Comparison of ENCODE assay signal across 15 cellular contexts in the genomic region with DNA sequence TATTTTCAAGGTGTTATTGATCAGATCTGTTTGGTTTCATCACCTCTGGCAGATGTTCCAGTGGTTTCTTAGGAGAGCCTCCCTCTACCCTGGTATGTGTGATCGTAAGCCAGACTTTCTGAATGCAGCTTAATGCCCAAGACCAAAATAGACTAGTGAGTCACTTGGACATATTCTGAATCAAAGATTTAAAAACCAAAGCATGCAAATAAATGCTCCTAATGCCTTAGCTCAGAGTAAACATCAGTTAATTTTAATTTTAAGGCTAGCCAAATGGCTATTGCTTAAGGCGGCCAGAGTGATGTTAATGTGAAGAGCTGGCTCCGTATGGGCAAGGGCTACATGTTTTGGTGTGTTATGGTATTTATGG. TPM values are rescaled to one million over a fixed set of nuclear protein-coding genes. Genes with fewer than 3 reads are reported as not detected.
DNase-seq lines count a peak whose midpoint lies in the region; ATAC-seq, FAIRE-seq and TF ChIP-seq lines count a peak whose summit lies in the region.
"Had no signal": no experiment of that assay in that cellular context is flagged by ENCODE, and none has a peak within 500 bp of the region (broad histone marks: within the 10 kb centered on the region; RNA-seq: fewer than 3 reads in every experiment).

No MANE protein-coding gene starts in this region.

- no peaks in the 10 kb centered on the region for H3K9me3 Mint-ChIP-seq in type B pancreatic cell
- H3K9me3 Mint-ChIP-seq: activated T-cell treated with anti-CD3 and anti-CD28 coated beads, Interleukin-2, amount 50 U/mL, for 72 hours; CD8-positive, alpha-beta memory T cell had no signal

- H3K9ac ChIP-seq in IMR-90 (ENCODE audit: low read depth, low read length) (no peak overlapping the region), keratinocyte (ENCODE audit: control insufficient read depth, extremely low read depth, insufficient read depth, low read length) (no peak overlapping the region)

- no peaks in the 10 kb centered on the region for H3K27me3 Mint-ChIP-seq in type B pancreatic cell
- H3K27me3 Mint-ChIP-seq: CD8-positive, alpha-beta memory T cell had no signal

- H2BK15ac ChIP-seq in IMR-90 (ENCODE audit: low read depth, low read length) = no peak overlapping the region

- TF ChIP-seq CTCF in IMR-90 (conservative IDR thresholded peaks at IDR 0.05; ENCODE audit: low read depth, low read length) (no peak), keratinocyte (optimal IDR thresholded peaks at IDR 0.05 in 1 of 3, IDR thresholded peaks at IDR 0.05 in 1 of 3, conservative IDR thresholded peaks at IDR 0.05 in 1 of 3; ENCODE audit: extremely low read depth in 1 of 3, insufficient read depth in 2 of 3, low read length in 3 of 3) (no peak), type B pancreatic cell (conservative IDR thresholded peaks at IDR 0.05) (no peak)

- WGBS in IMR-90 (ENCODE audit: extremely low coverage in 2 of 2, insufficient read length in 1 of 2), 2 experiments = 0% methylated on average over 1 of the region's 3 CpGs; no CpG with 5 or more reads in 1 of the 2 experiments

- no peak overlapping the region for H4K91ac ChIP-seq in IMR-90 (ENCODE audit: insufficient read depth, low read depth, low read length)

- FAIRE-seq in keratinocyte (lab: Jason Lieb, UNC) = peak; percentile 61

- no peak overlapping the region for H3K56ac ChIP-seq in IMR-90 (ENCODE audit: extremely low read depth, insufficient read depth, low read length)

- H4K8ac ChIP-seq in IMR-90 (ENCODE audit: low read depth in 2 of 2, low read length in 2 of 2) = no peak overlapping the region

- in situ Hi-C loops in IMR-90 (cut with MboI; ENCODE audit: low sequenced_read_pairs) = no loop called here

- H3K79me1 ChIP-seq in IMR-90 (ENCODE audit: low read depth in 1 of 2, low read length in 2 of 2) = no peaks in the 10 kb centered on the region

- H2BK20ac ChIP-seq in IMR-90 (ENCODE audit: low read depth, low read length) = no peak overlapping the region

- no peak overlapping the region for H2AK9ac ChIP-seq in IMR-90 (replicated peaks; ENCODE audit: low read depth, low read length, poor library complexity)

- no peak overlapping the region for H2BK5ac ChIP-seq in IMR-90 (ENCODE audit: low read depth, low read length, poor library complexity, severe bottlenecking)

- H2AK5ac ChIP-seq in IMR-90 (ENCODE audit: low read depth, low read length) = no peak overlapping the region

- no peak overlapping the region for H3K27ac ChIP-seq in IMR-90 (ENCODE audit: insufficient read depth, low read length)
- H3K27ac ChIP-seq in keratinocyte (ENCODE audit: control insufficient read depth, insufficient read depth, low read length) = no peak overlapping the region
- H3K27ac ChIP-seq: coronary artery, spleen had no signal

- peaks cover 15% of the 10 kb centered on the region for H3K4me1 Mint-ChIP-seq in type B pancreatic cell (ENCODE audit: unreplicated experiment)

- H4K20me1 ChIP-seq in IMR-90 (ENCODE audit: insufficient read depth, low read length) (no peaks in the 10 kb centered on the region), keratinocyte (ENCODE audit: control insufficient read depth, extremely low read depth, insufficient read depth, low read length) (no peaks in the 10 kb centered on the region)

- H3K79me2 ChIP-seq in keratinocyte (ENCODE audit: control insufficient read depth, insufficient read depth, low read length) = no peaks in the 10 kb centered on the region

- H4K5ac ChIP-seq in IMR-90 (ENCODE audit: low read depth, low read length) = no peak overlapping the region

- DNase-seq in IMR-90 (peak; percentile 72), dedifferentiated amniotic fluid mesenchymal stem cell (ENCODE audit: extremely low spot score) (peak; percentile 47), keratinocyte (ENCODE audit: low read depth, low spot score) (no peak), type B pancreatic cell (ENCODE audit: extremely low spot score, unreplicated experiment) (no peak), hypothalamus (lab: John Stamatoyannopoulos, UW) (no peak)
- DNase-seq: activated CD4-positive, alpha-beta T cell treated with anti-CD3 and anti-CD28 coated beads, Interleukin-2, amount 50 U/mL, for 48 hours; activated T-cell treated with anti-CD3 and anti-CD28 coated beads, Interleukin-2, amount 50 U/mL, for 72 hours; CD8-positive, alpha-beta memory T cell; mesendoderm; NCI-H1105; spleen; stimulated activated naive CD8-positive, alpha-beta T cell treated with anti-CD3 and anti-CD28 coated beads, Interleukin-15, Interleukin-2, amounts not matched to agents 100 U/mL and 50 U/mL, for 24 hours had no signal

- no peaks in the 10 kb centered on the region for H3K27me3 ChIP-seq in IMR-90 (ENCODE audit: control insufficient read depth, insufficient read depth, low read length)
- no peaks in the 10 kb centered on the region for H3K27me3 ChIP-seq in keratinocyte (ENCODE audit: control insufficient read depth, extremely low read depth, insufficient read depth, low read length)
- H3K27me3 ChIP-seq: spleen had no signal

- no peak for TF ChIP-seq RAD21 in IMR-90 (IDR thresholded peaks at IDR 0.05; ENCODE audit: low read length)

- no peak for TF ChIP-seq POLR2A in IMR-90 (IDR thresholded peaks at IDR 0.05; ENCODE audit: low read depth, low read length)

- H3K36me3 Mint-ChIP-seq in type B pancreatic cell = no peaks in the 10 kb centered on the region

- no TSS peak for BruUV-seq in IMR-90 (replicated peaks; lab: Mats Ljungman, UMichigan)

- no peak overlapping the region for H3K23ac ChIP-seq in IMR-90 (ENCODE audit: low read depth, low read length)

- H3K9me1 ChIP-seq in IMR-90 (ENCODE audit: insufficient read depth, low read length) = no peaks in the 10 kb centered on the region
- no peaks in the 10 kb centered on the region for H3K9me1 ChIP-seq in keratinocyte (ENCODE audit: control insufficient read depth, extremely low read depth, insufficient read depth, low read length)

- H3K4me3 ChIP-seq in IMR-90 (ENCODE audit: insufficient read depth, low read depth, low read length) (no peak overlapping the region), keratinocyte (ENCODE audit: control insufficient read depth in 2 of 3, extremely low read depth in 1 of 3, insufficient read depth in 2 of 3, low read depth in 1 of 3, low read length in 3 of 3) (no peak overlapping the region)
- H3K4me3 ChIP-seq: coronary artery, spleen had no signal

- no peaks in the 10 kb centered on the region for H3K9me3 ChIP-seq in IMR-90 (ENCODE audit: control insufficient read depth, insufficient read depth, low read length)
- no peaks in the 10 kb centered on the region for H3K9me3 ChIP-seq in keratinocyte (ENCODE audit: control insufficient read depth, low read depth, low read length)
- H3K9me3 ChIP-seq: spleen had no signal

- H2AFZ ChIP-seq in IMR-90 (replicated peaks; ENCODE audit: low read length, poor library complexity) (no peak overlapping the region), keratinocyte (ENCODE audit: control insufficient read depth, low read length) (peak overlapping the region; percentile 54)

- no peak overlapping the region for H3K18ac ChIP-seq in IMR-90 (ENCODE audit: low read depth, low read length)

- POLR2A ChIA-PET in IMR-90 (lab: Charles Lee; ENCODE audit: unreplicated experiment) = no interaction called here

- dilution Hi-C loops in IMR-90 (cut with HindIII; ENCODE audit: low sequenced_read_pairs, unreplicated experiment) (no loop called here), keratinocyte (cut with MboI; ENCODE audit: extremely low pct_ligation_motif_present, low sequenced_read_pairs) (no loop called here)

- peak overlapping the region; percentile 50 for H3K27ac Mint-ChIP-seq in type B pancreatic cell
- H3K27ac Mint-ChIP-seq: activated T-cell treated with anti-CD3 and anti-CD28 coated beads, Interleukin-2, amount 50 U/mL, for 72 hours had no signal

- no peak overlapping the region for H3K4ac ChIP-seq in IMR-90 (ENCODE audit: low read depth, low read length)

- CTCF ChIA-PET in IMR-90 (lab: Yijun Ruan, JAX) = no interaction called here

- no peaks in the 10 kb centered on the region for H3K36me3 ChIP-seq in IMR-90 (ENCODE audit: control insufficient read depth, insufficient read depth, low read length)
- H3K36me3 ChIP-seq in keratinocyte (ENCODE audit: control insufficient read depth in 2 of 2, extremely low read depth in 1 of 2, insufficient read depth in 2 of 2, low read length in 2 of 2) = no peaks in the 10 kb centered on the region
- H3K36me3 ChIP-seq: spleen had no signal

- H3K4me1 ChIP-seq in IMR-90 (ENCODE audit: control insufficient read depth, insufficient read depth, low read length) = peaks cover 3% of the 10 kb centered on the region; the same call in 1 of the 2 replicates
- peaks cover 9% of the 10 kb centered on the region for H3K4me1 ChIP-seq in keratinocyte (ENCODE audit: control insufficient read depth, extremely low read depth, insufficient read depth, low read length)
- H3K4me1 ChIP-seq: spleen had no signal

- intact Hi-C loops in IMR-90 (cut with micrococcal nuclease) = loop anchor here (5.0 kb wide), 1 partner anchor 56 kb away; no protein-coding TSS in a partner anchor

- H2BK120ac ChIP-seq in IMR-90 (ENCODE audit: low read depth, low read length) = no peak overlapping the region

- H3K4me2 ChIP-seq in IMR-90 (ENCODE audit: low read depth, low read length) (no peak overlapping the region; the same call in 1 of the 2 replicates), keratinocyte (ENCODE audit: control insufficient read depth, extremely low read depth, insufficient read depth, low read depth, low read length) (peak overlapping the region; percentile 25)

- ATAC-seq in IMR-90 (ENCODE audit: low read depth) (peak; percentile 90), HG03159 (IDR thresholded peaks at IDR 0.05; ENCODE audit: unreplicated experiment) (no peak), GM21737 (IDR thresholded peaks at IDR 0.05; ENCODE audit: unreplicated experiment) (no peak)
- ATAC-seq: activated T-cell treated with anti-CD3 and anti-CD28 coated beads, Interleukin-2, amount 50 U/mL, for 72 hours; stimulated activated naive CD8-positive, alpha-beta T cell treated with anti-CD3 and anti-CD28 coated beads, Interleukin-15, Interleukin-2, amounts not matched to agents 100 U/mL and 50 U/mL, for 24 hours had no signal

- H3K4me3 Mint-ChIP-seq in type B pancreatic cell = no peak overlapping the region
- H3K4me3 Mint-ChIP-seq: activated T-cell treated with anti-CD3 and anti-CD28 coated beads, Interleukin-2, amount 50 U/mL, for 72 hours; CD8-positive, alpha-beta memory T cell had no signal

- no peak overlapping the region for H3K14ac ChIP-seq in IMR-90 (replicated peaks; ENCODE audit: low read depth, low read length)

RNA-seq across cellular contexts. Expression of a gene that starts 59.3 kb away (rescaled TPM):
- 3.6 and 5.7 TPM in 2 replicates for total RNA-seq in IMR-90 (2012; rRNA removed)
- polyA plus RNA-seq in IMR-90 (2012; rRNA removed) = 1.8 and 2.4 TPM in 2 replicates
- polyA plus RNA-seq in IMR-90 (2012; cell fraction: cytosol; rRNA removed) = 0.65 and 0.92 TPM in 2 replicates
- polyA plus RNA-seq in IMR-90 (2012; cell fraction: nucleus; rRNA removed; ENCODE audit: low replicate concordance) = 0.29 and 1.1 TPM in 2 replicates
- 0.12 to 0.39 TPM (median 0.35 TPM) in 3 replicates for polyA plus RNA-seq in keratinocyte
- polyA plus RNA-seq in keratinocyte (2011; ENCODE audit: low read depth) = 0.02 TPM
- polyA plus RNA-seq in keratinocyte (2011; cell fraction: cytosol; rRNA removed) = 0.07 and 0.08 TPM in 2 replicates
- 0.08 TPM in 1 of 2 replicates, not detected in the other for polyA plus RNA-seq in keratinocyte (2011; cell fraction: nucleus; rRNA removed)
- polyA plus RNA-seq in keratinocyte (2012; ENCODE audit: low replicate concordance) = 0.16 TPM in 1 of 2 replicates, not detected in the other
- 0.51 to 1.3 TPM in 2 of 3 replicates, not detected in the other for polyA minus RNA-seq in keratinocyte
- polyA minus RNA-seq in keratinocyte (2011; cell fraction: cytosol; rRNA and poly(A)+ RNA removed) = not detected
- 0.21 and 0.23 TPM in 2 replicates for polyA minus RNA-seq in keratinocyte (2011; cell fraction: nucleus; rRNA and poly(A)+ RNA removed)
- total RNA-seq in type B pancreatic cell (ENCODE audit: low replicate concordance) = 11.9 and 28.8 TPM in 2 replicates

Comparison
In these comparisons a context has a peak if more than half of its experiments do, and no peak if none do; other contexts are left out.
1. DNase-seq: peak in IMR-90 (single experiment) and dedifferentiated amniotic fluid mesenchymal stem cell (single experiment); none in keratinocyte (single experiment), type B pancreatic cell (single experiment) and hypothalamus (0 of 51).